In genomic region chr7:46651070-46651469, GRCh38 we compare ENCODE assay signal across 1 cellular context.
TF ChIP-seq lines count a peak whose summit lies in the region.

No MANE protein-coding gene starts in this region.

TF ChIP-seq in GM12878, 131 proteins besides CTCF, POLR2A, EP300 and RAD21:
- no peak for TF ChIP-seq PAX8 (IDR thresholded peaks at IDR 0.05)
- TF ChIP-seq ZNF687 (IDR thresholded peaks at IDR 0.05), result 0 out of 2 replicates have a peak, but pooled peaks have one; percentile 19
- TF ChIP-seq, protein P1, sequence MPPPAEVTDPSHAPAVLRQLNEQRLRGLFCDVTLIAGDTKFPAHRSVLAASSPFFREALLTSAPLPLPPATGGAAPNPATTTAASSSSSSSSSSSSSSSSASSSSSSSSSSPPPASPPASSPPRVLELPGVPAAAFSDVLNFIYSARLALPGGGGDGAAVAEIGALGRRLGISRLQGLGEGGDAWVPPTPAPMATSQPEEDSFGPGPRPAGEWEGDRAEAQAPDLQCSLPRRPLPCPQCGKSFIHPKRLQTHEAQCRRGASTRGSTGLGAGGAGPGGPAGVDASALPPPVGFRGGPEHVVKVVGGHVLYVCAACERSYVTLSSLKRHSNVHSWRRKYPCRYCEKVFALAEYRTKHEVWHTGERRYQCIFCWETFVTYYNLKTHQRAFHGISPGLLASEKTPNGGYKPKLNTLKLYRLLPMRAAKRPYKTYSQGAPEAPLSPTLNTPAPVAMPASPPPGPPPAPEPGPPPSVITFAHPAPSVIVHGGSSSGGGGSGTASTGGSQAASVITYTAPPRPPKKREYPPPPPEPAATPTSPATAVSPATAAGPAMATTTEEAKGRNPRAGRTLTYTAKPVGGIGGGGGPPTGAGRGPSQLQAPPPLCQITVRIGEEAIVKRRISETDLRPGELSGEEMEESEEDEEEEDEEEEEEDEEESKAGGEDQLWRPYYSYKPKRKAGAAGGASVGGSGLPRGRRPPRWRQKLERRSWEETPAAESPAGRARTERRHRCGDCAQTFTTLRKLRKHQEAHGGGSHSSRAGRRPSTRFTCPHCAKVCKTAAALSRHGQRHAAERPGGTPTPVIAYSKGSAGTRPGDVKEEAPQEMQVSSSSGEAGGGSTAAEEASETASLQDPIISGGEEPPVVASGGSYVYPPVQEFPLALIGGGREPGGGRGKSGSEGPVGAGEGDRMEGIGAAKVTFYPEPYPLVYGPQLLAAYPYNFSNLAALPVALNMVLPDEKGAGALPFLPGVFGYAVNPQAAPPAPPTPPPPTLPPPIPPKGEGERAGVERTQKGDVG (CRISPR knock-in tag; IDR thresholded peaks at IDR 0.05), result no peak
TF ChIP-seq in GM12878: peak in this region for 1.
